ENCODE assay signal across 18 cellular contexts in genomic region chr3:31693346-31693745, GRCh38.
DNase-seq lines count a peak whose midpoint lies in the region; ATAC-seq, FAIRE-seq and TF ChIP-seq lines count a peak whose summit lies in the region.
"Had no signal": no experiment of that assay in that cellular context is flagged by ENCODE, and none has a peak within 500 bp of the region (broad histone marks: within the 10 kb centered on the region; RNA-seq: fewer than 3 reads in every experiment).

No MANE protein-coding gene starts in this region.

- H2AFZ ChIP-seq in HepG2 (ENCODE audit: low read length) (no peak overlapping the region), PC-3 (ENCODE audit: low read length) (no peak overlapping the region), smooth muscle cell (ENCODE audit: low read depth) (no peak overlapping the region)

- no peaks in the 10 kb centered on the region for H3K9me2 ChIP-seq in PC-3 (replicated peaks; ENCODE audit: low read length)

- H3K79me2 ChIP-seq in HepG2 (ENCODE audit: insufficient read depth, low read length), result no peaks in the 10 kb centered on the region
- no peaks in the 10 kb centered on the region for H3K79me2 ChIP-seq in PC-3 (ENCODE audit: low read length)
- H3K79me2 ChIP-seq in smooth muscle cell (ENCODE audit: low read depth), result peaks cover 9% of the 10 kb centered on the region

- TF ChIP-seq RAD21 in HepG2 (CRISPR knock-in tag; IDR thresholded peaks at IDR 0.05), result no peak

- ATAC-seq in HepG2 (no peak), right lobe of liver (no peak), PC-3 (peak; percentile 89), HG02642 (IDR thresholded peaks at IDR 0.05; ENCODE audit: poor library complexity, unreplicated experiment) (no peak)

- H3K9ac ChIP-seq in HepG2 (ENCODE audit: insufficient read depth, low read depth, low read length) (no peak overlapping the region), PC-3 (ENCODE audit: low read length) (no peak overlapping the region), smooth muscle cell (ENCODE audit: low read depth) (peak overlapping the region; percentile 86)

- in situ Hi-C loops in HepG2 (cut with HindIII; ENCODE audit: extremely low pct_ligation_motif_present, low pct_unique_long_range_greater_than_20kb), result no loop called here

- DNase-seq in HepG2 (ENCODE audit: low spot score), result no peak
- DNase-seq in right lobe of liver, result no peak
- DNase-seq in PC-3, result peak; percentile 55
- DNase-seq in smooth muscle cell (lab: John Stamatoyannopoulos, UW; ENCODE audit: unreplicated experiment), result no peak
- no peak for DNase-seq in MV-4-11 (lab: John Stamatoyannopoulos, UW)
- DNase-seq: 8988T; C1 segment of cervical spinal cord; Calu3; CD4-positive, alpha-beta memory T cell; COR-L47; DMS53; DMS79 treated with DMSO at 0.1 percent for 48 hours; GF-D8; GOT3 had no signal

- BruUV-seq in HepG2 (replicated peaks; lab: Mats Ljungman, UMichigan) (no TSS peak), PC-3 (replicated peaks; lab: Mats Ljungman, UMichigan) (no TSS peak)

- H3K27me3 ChIP-seq in HepG2 (ENCODE audit: control insufficient read depth in 1 of 2, insufficient read depth in 2 of 2, low read length in 2 of 2) (no peaks in the 10 kb centered on the region), right lobe of liver (no peaks in the 10 kb centered on the region), PC-3 (ENCODE audit: low read length) (no peaks in the 10 kb centered on the region), smooth muscle cell (ENCODE audit: low read depth) (no peaks in the 10 kb centered on the region)

- no peak for TF ChIP-seq CTCF in HepG2 (CRISPR knock-in tag; IDR thresholded peaks at IDR 0.05)
- TF ChIP-seq CTCF in right lobe of liver (IDR thresholded peaks at IDR 0.05), result no peak
- TF ChIP-seq CTCF in PC-3 (conservative IDR thresholded peaks at IDR 0.05; ENCODE audit: low read depth, low read length), result no peak
- TF ChIP-seq CTCF in smooth muscle cell (IDR thresholded peaks at IDR 0.05; ENCODE audit: borderline replicate concordance, insufficient read depth, poor library complexity, severe bottlenecking), result no peak

- no peak overlapping the region for H3K4me2 ChIP-seq in HepG2 (ENCODE audit: low read depth, low read length)
- H3K4me2 ChIP-seq in PC-3 (ENCODE audit: low read length), result no peak overlapping the region
- no peak overlapping the region for H3K4me2 ChIP-seq in smooth muscle cell

- POLR2A ChIA-PET in HepG2 (lab: Yijun Ruan, JAX), result no interaction called here
- POLR2A ChIA-PET in PC-3 (lab: Charles Lee; ENCODE audit: unreplicated experiment), result no interaction called here

- H3K36me3 ChIP-seq in HepG2 (replicated peaks in 1 of 2; ENCODE audit: control insufficient read depth in 1 of 2, insufficient read depth in 2 of 2, low read length in 2 of 2), result peaks cover 3 to 8% of the 10 kb centered on the region in 2 experiments; a peak in 2 of 5 replicates
- no peaks in the 10 kb centered on the region for H3K36me3 ChIP-seq in right lobe of liver
- H3K36me3 ChIP-seq in PC-3 (ENCODE audit: low read depth, low read length), result peaks cover 5% of the 10 kb centered on the region; the same call in 1 of the 2 replicates
- H3K36me3 ChIP-seq in smooth muscle cell (ENCODE audit: low read depth), result no peaks in the 10 kb centered on the region
- H3K36me3 ChIP-seq: HAP-1 had no signal

- H3K4me1 ChIP-seq in HepG2 (ENCODE audit: insufficient read depth, low read length), result no peaks in the 10 kb centered on the region
- no peaks in the 10 kb centered on the region for H3K4me1 ChIP-seq in right lobe of liver
- H3K4me1 ChIP-seq in PC-3 (ENCODE audit: insufficient read depth, low read length), result peaks cover 3% of the 10 kb centered on the region; the same call in 1 of the 2 replicates
- H3K4me1 ChIP-seq in smooth muscle cell (ENCODE audit: low read depth), result peaks cover 2% of the 10 kb centered on the region
- H3K4me1 ChIP-seq: HAP-1 had no signal

- H3K9me3 ChIP-seq in HepG2 (ENCODE audit: low read length) (peaks cover 4% of the 10 kb centered on the region; the same call in 1 of the 2 replicates), right lobe of liver (no peaks in the 10 kb centered on the region), PC-3 (ENCODE audit: low read length) (no peaks in the 10 kb centered on the region), smooth muscle cell (replicated peaks; ENCODE audit: low read depth) (no peaks in the 10 kb centered on the region)
- H3K9me3 ChIP-seq: HAP-1 had no signal

- FAIRE-seq in HepG2 (lab: Jason Lieb, UNC), result no peak
- FAIRE-seq: GM12892, H54 had no signal

- 98% methylated on average over 5 of the region's 5 CpGs for WGBS in HepG2 (ENCODE audit: low lambda C conversion rate)
- WGBS in right lobe of liver (ENCODE audit: insufficient coverage, low coverage, low lambda C conversion rate, missing lambda C conversion rate), result 89% methylated on average over 5 of the region's 5 CpGs
- 93% methylated on average over 5 of the region's 5 CpGs for WGBS in smooth muscle cell (ENCODE audit: low lambda C conversion rate)

- H3F3A ChIP-seq in PC-3 (ENCODE audit: low read length, unreplicated experiment) (no peaks in the 10 kb centered on the region), smooth muscle cell (ENCODE audit: low read depth) (peaks cover 6% of the 10 kb centered on the region)

- TF ChIP-seq EP300 in HepG2 (IDR thresholded peaks at IDR 0.05; ENCODE audit: low read depth in 2 of 2, low read length in 2 of 2) (no peak), HepG2 (CRISPR knock-in tag; IDR thresholded peaks at IDR 0.05; ENCODE audit: borderline replicate concordance) (no peak)

- TF ChIP-seq POLR2A in HepG2 (IDR thresholded peaks at IDR 0.05; ENCODE audit: insufficient read depth in 1 of 2, low read depth in 2 of 2, low read length in 2 of 2), result no peak
- TF ChIP-seq POLR2A in right lobe of liver (IDR thresholded peaks at IDR 0.05), result no peak

- H3K4me3 ChIP-seq in HepG2 (replicated peaks in 1 of 3; ENCODE audit: insufficient read depth in 1 of 3, low read depth in 2 of 3, low read length in 3 of 3) (no peak overlapping the region), right lobe of liver (no peak overlapping the region), PC-3 (ENCODE audit: low read length) (no peak overlapping the region), smooth muscle cell (no peak overlapping the region)
- H3K4me3 ChIP-seq: HAP-1 had no signal

- H3K27ac ChIP-seq in HepG2 (ENCODE audit: extremely low read length, insufficient read depth, low read length) (no peak overlapping the region), right lobe of liver (no peak overlapping the region), PC-3 (ENCODE audit: low read length) (peak overlapping the region; percentile 17; the same call in 1 of the 2 replicates), smooth muscle cell (ENCODE audit: low read depth) (peak overlapping the region; percentile 97)

- CTCF ChIA-PET in HepG2 (lab: Yijun Ruan, JAX; ENCODE audit: low intra/inter-chr PET ratio, low total read pairs), result no interaction called here
- CTCF ChIA-PET in PC-3 (lab: Charles Lee), result no interaction called here

- intact Hi-C loops in HepG2 (cut with micrococcal nuclease; ENCODE audit: unreplicated experiment), result no loop called here
- intact Hi-C loops in right lobe of liver (cut with DNase I), result no loop called here
- intact Hi-C loops in PC-3 (cut with micrococcal nuclease), result no loop called here

- H4K20me1 ChIP-seq in HepG2 (ENCODE audit: insufficient read depth, low read length) (no peaks in the 10 kb centered on the region), PC-3 (ENCODE audit: low read length) (no peaks in the 10 kb centered on the region), smooth muscle cell (ENCODE audit: low read depth) (no peaks in the 10 kb centered on the region)

TF ChIP-seq in HepG2, 621 proteins besides CTCF, POLR2A, EP300 and RAD21:
- TF ChIP-seq HOXA9 (CRISPR knock-in tag; IDR thresholded peaks at IDR 0.05; ENCODE audit: borderline replicate concordance) (no peak), ZNF746 (CRISPR knock-in tag; IDR thresholded peaks at IDR 0.05) (no peak), ATF7 (IDR thresholded peaks at IDR 0.05) (peak; percentile 50; the same call in 1 of the 2 replicates), ATF7 (CRISPR knock-in tag; IDR thresholded peaks at IDR 0.05) (no peak), ERF (CRISPR knock-in tag; IDR thresholded peaks at IDR 0.05) (no peak), E2F2 (CRISPR knock-in tag; IDR thresholded peaks at IDR 0.05; ENCODE audit: borderline replicate concordance) (no peak), CENPX (CRISPR knock-in tag; IDR thresholded peaks at IDR 0.05) (no peak), THAP7 (CRISPR knock-in tag; IDR thresholded peaks at IDR 0.05) (no peak), CEBPG (CRISPR knock-in tag; IDR thresholded peaks at IDR 0.05) (no peak)

Comparison
In these comparisons a context has a peak if more than half of its experiments do, and no peak if none do; other contexts are left out.
1. H3K27ac ChIP-seq: peak in PC-3 (single experiment) and smooth muscle cell (single experiment); none in HepG2 (single experiment) and right lobe of liver (0 of 3).